Comparison of ENCODE assay signal across 16 cellular contexts in the genomic region with DNA sequence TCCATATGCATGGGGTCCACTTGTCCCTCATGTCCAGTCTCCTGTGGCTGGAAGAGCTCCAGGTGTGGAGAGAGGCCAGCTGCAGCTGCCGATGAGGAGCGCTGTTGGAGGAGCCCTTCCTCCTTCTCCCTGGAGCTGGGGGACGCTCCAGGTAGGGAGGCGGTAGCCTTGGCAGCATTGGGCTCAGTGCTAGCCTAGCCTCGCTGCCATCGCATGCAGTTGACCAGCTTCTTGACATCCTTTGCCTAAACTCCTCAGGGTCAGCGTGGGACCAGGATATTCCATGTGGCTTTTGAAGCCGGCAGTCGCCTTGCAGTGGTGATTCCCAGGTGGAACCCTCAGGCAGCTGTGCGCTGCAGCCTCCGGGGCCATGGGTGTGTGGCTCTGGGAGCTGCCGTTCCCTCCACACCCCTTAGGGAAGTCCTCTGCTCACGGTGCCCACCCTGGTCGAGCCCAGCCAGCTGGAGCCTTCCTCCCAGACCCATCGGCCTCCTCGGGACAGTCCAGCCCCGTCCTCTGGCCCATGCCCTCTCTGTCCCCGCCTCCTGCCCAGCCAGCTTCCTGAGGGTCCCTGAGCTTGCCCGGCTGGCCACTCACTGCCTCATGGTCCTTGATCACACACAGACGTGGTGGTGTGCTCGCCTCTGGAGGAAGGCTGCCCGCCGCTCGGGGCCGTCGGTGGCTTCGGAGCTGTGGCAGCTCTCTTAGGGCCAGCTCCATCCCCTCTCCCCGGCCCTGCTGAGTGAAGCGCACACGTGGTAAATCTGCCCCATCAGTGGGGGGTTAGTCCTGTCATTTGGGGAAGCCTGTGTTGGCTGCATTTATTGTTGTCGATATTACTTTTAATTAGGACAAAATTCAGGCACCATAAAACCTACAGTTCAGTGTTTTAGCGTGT.
"Had no signal": no experiment of that assay in that cellular context is flagged by ENCODE, and none has a peak within 500 bp of the region (broad histone marks: within the 10 kb centered on the region; RNA-seq: fewer than 3 reads in every experiment).

No MANE protein-coding gene starts in this region.

- ATAC-seq: activated T-helper 17 cell treated with anti-CD3 and anti-CD28 coated beads, Interleukin-2, amount 50 U/mL, for 72 hours; effector memory CD8-positive, alpha-beta T cell; naive thymus-derived CD4-positive, alpha-beta T cell; right cardiac atrium; stimulated activated naive B cell treated with anti-CD40 and anti-IgM and Interleukin-4, amounts not matched to agents 10 μg/mL and 1 μg/mL and 100 μg/mL, for 72 hours; T-cell had no signal

- H3K9me3 ChIP-seq: adrenal gland, lower lobe of right lung, transverse colon had no signal

- H3K36me3 ChIP-seq: adrenal gland, lower lobe of right lung, transverse colon had no signal

- DNase-seq: activated CD4-positive, alpha-beta T cell treated with anti-CD3 and anti-CD28 coated beads, Interleukin-2, amount 10 ng/mL, durations not matched to agents 24 days and 14 days; activated CD8-positive, alpha-beta memory T cell treated with anti-CD3 and anti-CD28 coated beads for 24 hours; activated naive CD4-positive, alpha-beta T cell treated with anti-CD3 and anti-CD28 coated beads, Interleukin-2, amount 10 ng/mL, durations not matched to agents 7 days and 5 days; adrenal gland; effector memory CD8-positive, alpha-beta T cell; hippocampal formation; lower lobe of right lung; naive thymus-derived CD4-positive, alpha-beta T cell; nucleus accumbens; stimulated activated naive B cell treated with anti-CD40 and anti-IgM and Interleukin-4, amounts not matched to agents 10 μg/mL and 1 μg/mL and 100 μg/mL, for 72 hours; T-cell; T1000; transverse colon had no signal

- H3K27ac ChIP-seq: adrenal gland, lower lobe of right lung, transverse colon had no signal

- H3K27me3 ChIP-seq: adrenal gland, transverse colon had no signal

- H3K4me3 ChIP-seq: adrenal gland, lower lobe of right lung, smooth muscle cell, transverse colon had no signal
